12 cellular contexts compared by ENCODE assay signal in genomic region chr2:71646028-71646427, GRCh38.
DNase-seq lines count a peak whose midpoint lies in the region; ATAC-seq, FAIRE-seq and TF ChIP-seq lines count a peak whose summit lies in the region.
"Had no signal": no experiment of that assay in that cellular context is flagged by ENCODE, and none has a peak within 500 bp of the region (broad histone marks: within the 10 kb centered on the region; RNA-seq: fewer than 3 reads in every experiment).

No MANE protein-coding gene starts in this region.

- H3K27ac ChIP-seq in keratinocyte (ENCODE audit: control insufficient read depth, insufficient read depth, low read length), result no peak overlapping the region
- no peak overlapping the region for H3K27ac ChIP-seq in upper lobe of right lung
- no peak overlapping the region for H3K27ac ChIP-seq in uterus
- H3K27ac ChIP-seq: testis had no signal

- no peak for TF ChIP-seq POLR2A in uterus (IDR thresholded peaks at IDR 0.05)

- DNase-seq in cerebellar cortex (ENCODE audit: low spot score) (peak; percentile 53), keratinocyte (ENCODE audit: low read depth, low spot score) (peak; percentile 5), upper lobe of right lung (no peak), uterus (no peak), T-helper 1 cell (no peak), NCI-H82 (lab: John Stamatoyannopoulos, UW) (no peak)
- DNase-seq: activated CD4-positive, alpha-beta T cell treated with anti-CD3 and anti-CD28 coated beads for 48 hours; activated naive CD4-positive, alpha-beta T cell treated with anti-CD3 and anti-CD28 coated beads, Interleukin-2, amount 10 ng/mL, durations not matched to agents 7 days and 5 days; NCI-H526; testis had no signal

- no peak; the same call in 1 of the 2 replicates for TF ChIP-seq RAD21 in Ishikawa (IDR thresholded peaks at IDR 0.05; ENCODE audit: low read depth)

- FAIRE-seq in keratinocyte (lab: Jason Lieb, UNC), result peak; percentile 93

- H2AFZ ChIP-seq in keratinocyte (ENCODE audit: control insufficient read depth, low read length), result no peak overlapping the region

- H3K9ac ChIP-seq in keratinocyte (ENCODE audit: control insufficient read depth, extremely low read depth, insufficient read depth, low read length), result no peak overlapping the region

- H3K27me3 ChIP-seq in keratinocyte (ENCODE audit: control insufficient read depth, extremely low read depth, insufficient read depth, low read length) (no peaks in the 10 kb centered on the region), upper lobe of right lung (no peaks in the 10 kb centered on the region), uterus (no peaks in the 10 kb centered on the region)
- H3K27me3 ChIP-seq: testis had no signal

- H3K9me3 ChIP-seq in keratinocyte (ENCODE audit: control insufficient read depth, low read depth, low read length), result no peaks in the 10 kb centered on the region
- no peaks in the 10 kb centered on the region for H3K9me3 ChIP-seq in upper lobe of right lung
- H3K9me3 ChIP-seq in uterus, result no peaks in the 10 kb centered on the region
- H3K9me3 ChIP-seq: testis had no signal

- no peaks in the 10 kb centered on the region for H4K20me1 ChIP-seq in keratinocyte (ENCODE audit: control insufficient read depth, extremely low read depth, insufficient read depth, low read length)

- ATAC-seq in upper lobe of right lung, result peak; percentile 33
- ATAC-seq in HG03159 (IDR thresholded peaks at IDR 0.05; ENCODE audit: unreplicated experiment), result no peak

- H3K4me1 ChIP-seq in keratinocyte (ENCODE audit: control insufficient read depth, extremely low read depth, insufficient read depth, low read length), result peaks cover 10% of the 10 kb centered on the region
- no peaks in the 10 kb centered on the region for H3K4me1 ChIP-seq in upper lobe of right lung
- H3K4me1 ChIP-seq in uterus, result no peaks in the 10 kb centered on the region
- H3K4me1 ChIP-seq: testis had no signal

- H3K36me3 ChIP-seq in keratinocyte (ENCODE audit: control insufficient read depth in 2 of 2, extremely low read depth in 1 of 2, insufficient read depth in 2 of 2, low read length in 2 of 2) (no peaks in the 10 kb centered on the region), upper lobe of right lung (no peaks in the 10 kb centered on the region), uterus (no peaks in the 10 kb centered on the region)

- H3K4me2 ChIP-seq in keratinocyte (ENCODE audit: control insufficient read depth, extremely low read depth, insufficient read depth, low read depth, low read length), result no peak overlapping the region

- intact Hi-C loops in upper lobe of right lung (cut with DNase I) (no loop called here), uterus (cut with DNase I; ENCODE audit: low total_unique reads) (no loop called here)

- TF ChIP-seq EP300 in Ishikawa (IDR thresholded peaks at IDR 0.05; ENCODE audit: borderline replicate concordance), result peak; percentile 58; the same call in 1 of the 2 replicates

- no peaks in the 10 kb centered on the region for H3K9me1 ChIP-seq in keratinocyte (ENCODE audit: control insufficient read depth, extremely low read depth, insufficient read depth, low read length)

- dilution Hi-C loops in keratinocyte (cut with MboI; ENCODE audit: extremely low pct_ligation_motif_present, low sequenced_read_pairs), result no loop called here

- H3K4me3 ChIP-seq in keratinocyte (ENCODE audit: control insufficient read depth in 2 of 3, extremely low read depth in 1 of 3, insufficient read depth in 2 of 3, low read depth in 1 of 3, low read length in 3 of 3) (no peak overlapping the region), upper lobe of right lung (no peak overlapping the region), uterus (no peak overlapping the region)
- H3K4me3 ChIP-seq: testis had no signal

- TF ChIP-seq CTCF in keratinocyte (optimal IDR thresholded peaks at IDR 0.05 in 1 of 3, IDR thresholded peaks at IDR 0.05 in 1 of 3, conservative IDR thresholded peaks at IDR 0.05 in 1 of 3; ENCODE audit: extremely low read depth in 1 of 3, insufficient read depth in 2 of 3, low read length in 3 of 3) (no peak), upper lobe of right lung (IDR thresholded peaks at IDR 0.05) (no peak), uterus (IDR thresholded peaks at IDR 0.05) (no peak)

- no peaks in the 10 kb centered on the region for H3K79me2 ChIP-seq in keratinocyte (ENCODE audit: control insufficient read depth, insufficient read depth, low read length)

TF ChIP-seq in Ishikawa, 13 proteins besides CTCF, POLR2A, EP300 and RAD21:
- TF ChIP-seq FOXM1 (IDR thresholded peaks at IDR 0.05; ENCODE audit: borderline replicate concordance, low read depth), result no peak
- TF ChIP-seq TCF12 (IDR thresholded peaks at IDR 0.05; ENCODE audit: low read depth), result peak; percentile 26; the same call in 1 of the 2 replicates
- TF ChIP-seq EGR1 (IDR thresholded peaks at IDR 0.05), result no peak
- no peak for TF ChIP-seq USF1 (IDR thresholded peaks at IDR 0.05)
- 0 out of 2 replicates have a peak, but pooled peaks have one; percentile 21 for TF ChIP-seq MAX (IDR thresholded peaks at IDR 0.05)
- TF ChIP-seq CREB1 (IDR thresholded peaks at IDR 0.05; ENCODE audit: low read depth), result no peak
- TF ChIP-seq YY1 (IDR thresholded peaks at IDR 0.05; ENCODE audit: low read depth), result no peak
- no peak for TF ChIP-seq CEBPB (IDR thresholded peaks at IDR 0.05)
- peak; percentile 70 for TF ChIP-seq TEAD4 (IDR thresholded peaks at IDR 0.05)
- TF ChIP-seq REST (IDR thresholded peaks at IDR 0.05; ENCODE audit: low read depth), result no peak
- TF ChIP-seq ZBTB7A (IDR thresholded peaks at IDR 0.05; ENCODE audit: low read depth), result no peak
- TF ChIP-seq NFIC (IDR thresholded peaks at IDR 0.05), result peak; percentile 90
- no peak for TF ChIP-seq TAF1 (IDR thresholded peaks at IDR 0.05; ENCODE audit: low read depth)

Comparison
In these comparisons a context has a peak if more than half of its experiments do, and no peak if none do; other contexts are left out.
1. DNase-seq: peak in cerebellar cortex (single experiment) and keratinocyte (single experiment); none in upper lobe of right lung (single experiment), uterus (0 of 2), T-helper 1 cell (0 of 5) and NCI-H82 (single experiment).